In the genomic region with DNA sequence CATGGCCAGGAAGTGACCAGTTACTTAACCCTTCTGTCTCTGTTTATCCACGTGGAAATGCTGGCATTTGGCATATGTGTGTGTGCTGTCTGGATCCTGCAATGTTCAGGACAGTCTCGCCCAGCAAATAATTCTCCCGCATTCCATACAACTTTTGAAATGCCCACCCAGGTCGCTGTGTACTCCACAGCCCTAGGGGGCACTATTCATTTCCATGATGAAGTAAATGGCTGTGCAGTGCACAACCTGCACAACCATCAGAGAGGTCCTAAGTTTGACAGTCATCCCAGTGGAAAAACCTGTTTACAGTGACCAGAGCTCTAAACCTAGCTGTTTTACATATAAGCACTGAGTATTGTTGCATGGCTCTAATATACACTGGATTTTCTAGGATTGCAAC, we compare ENCODE assay signal across 26 cellular contexts.
"Had no signal": no experiment of that assay in that cellular context is flagged by ENCODE, and none has a peak within 500 bp of the region (broad histone marks: within the 10 kb centered on the region; RNA-seq: fewer than 3 reads in every experiment).

No MANE protein-coding gene starts in this region.

- H3K4me1 Mint-ChIP-seq: naive B cell; stimulated activated memory B cell treated with anti-CD40 and anti-IgM and Interleukin-4, amounts not matched to agents 10 μg/mL and 1 μg/mL and 100 μg/mL, for 72 hours; stimulated activated naive CD8-positive, alpha-beta T cell treated with anti-CD3 and anti-CD28 coated beads, Interleukin-15, amount 100 ng/mL, for 72 hours had no signal

- H2AFZ ChIP-seq: parathyroid adenoma had no signal

- H3K9me3 ChIP-seq: neutrophil, psoas muscle, right atrium auricular region, right lobe of liver, tibial nerve, upper lobe of left lung had no signal

- H3K4me3 Mint-ChIP-seq: mesothelial cell of epicardium; nephron; neural crest cell; stimulated activated memory B cell treated with anti-CD40 and anti-IgM and Interleukin-4, amounts not matched to agents 10 μg/mL and 1 μg/mL and 100 μg/mL, for 72 hours; stimulated activated naive CD8-positive, alpha-beta T cell treated with anti-CD3 and anti-CD28 coated beads, Interleukin-15, amount 100 ng/mL, for 72 hours had no signal

- H3K27ac ChIP-seq: left ventricle myocardium inferior, neutrophil, parathyroid adenoma, psoas muscle, right atrium auricular region, right lobe of liver, tibial nerve, upper lobe of left lung had no signal

- H3K9me3 Mint-ChIP-seq: mesothelial cell of epicardium, nephron, neural crest cell had no signal

- H3K4me2 ChIP-seq: smooth muscle cell had no signal

- H3K9ac ChIP-seq: parathyroid adenoma had no signal

- ATAC-seq: psoas muscle; right lobe of liver; stimulated activated memory B cell treated with anti-CD40 and anti-IgM and Interleukin-4, amounts not matched to agents 10 μg/mL and 1 μg/mL and 100 μg/mL, for 72 hours; stimulated activated naive CD8-positive, alpha-beta T cell treated with anti-CD3 and anti-CD28 coated beads, Interleukin-15, amount 100 ng/mL, for 72 hours had no signal

- H3K36me3 Mint-ChIP-seq: mesothelial cell of epicardium; naive B cell; stimulated activated memory B cell treated with anti-CD40 and anti-IgM and Interleukin-4, amounts not matched to agents 10 μg/mL and 1 μg/mL and 100 μg/mL, for 72 hours had no signal

- H3K79me2 ChIP-seq: parathyroid adenoma had no signal

- H3K4me3 ChIP-seq: left ventricle myocardium inferior, lung, psoas muscle, right atrium auricular region, right lobe of liver, smooth muscle cell, tibial nerve, upper lobe of left lung had no signal

- DNase-seq: hypothalamus; islet precursor cell; left ventricle myocardium inferior; mesendoderm; naive B cell; occipital lobe; psoas muscle; right lobe of liver; stimulated activated CD4-positive, alpha-beta T cell treated with anti-CD3 and anti-CD28 coated beads, Interleukin-1b, Interleukin-23, amount 100 ng/mL, for 48 hours; stimulated activated CD4-positive, alpha-beta T cell treated with anti-CD3 and anti-CD28 coated beads, Interleukin-2, amount 100 ng/mL, for 48 hours; stimulated activated CD4-positive, alpha-beta T cell treated with anti-CD3 and anti-CD28 coated beads, Interleukin-4, amount 100 ng/mL, for 4 hours; stimulated activated CD8-positive, alpha-beta memory T cell treated with anti-CD3 and anti-CD28 coated beads, Interleukin-4, amount 100 ng/mL, for 48 hours; stimulated activated naive CD4-positive, alpha-beta T cell treated with Interleukin-2 at 50 U/mL for 16 hours; stimulated activated naive CD8-positive, alpha-beta T cell treated with anti-CD3 and anti-CD28 coated beads, Interleukin-15, amount 100 ng/mL, for 72 hours; substantia nigra; upper lobe of left lung had no signal

- H3K27ac Mint-ChIP-seq: mesothelial cell of epicardium; naive B cell; nephron; stimulated activated memory B cell treated with anti-CD40 and anti-IgM and Interleukin-4, amounts not matched to agents 10 μg/mL and 1 μg/mL and 100 μg/mL, for 72 hours; stimulated activated naive CD8-positive, alpha-beta T cell treated with anti-CD3 and anti-CD28 coated beads, Interleukin-15, amount 100 ng/mL, for 72 hours had no signal

- H3K36me3 ChIP-seq: left ventricle myocardium inferior, neutrophil, right atrium auricular region, right lobe of liver, tibial nerve, upper lobe of left lung had no signal

- H3K27me3 ChIP-seq: right atrium auricular region, right lobe of liver, tibial nerve, upper lobe of left lung had no signal

- H3K4me1 ChIP-seq: left ventricle myocardium inferior, parathyroid adenoma, psoas muscle, right atrium auricular region, right lobe of liver had no signal
